ENCODE assay signal across 25 cellular contexts in genomic region chr2:61404438-61404837, GRCh38.
A peak's percentile ranks its signal among the peaks of the same experiment; 100 is the strongest.
DNase-seq lines count a peak whose midpoint lies in the region; ATAC-seq, FAIRE-seq and TF ChIP-seq lines count a peak whose summit lies in the region.
"Had no signal": no experiment of that assay in that cellular context is flagged by ENCODE, and none has a peak within 500 bp of the region (broad histone marks: within the 10 kb centered on the region; RNA-seq: fewer than 3 reads in every experiment).

No MANE protein-coding gene starts in this region.

- in situ Hi-C loops in IMR-90 (cut with MboI; ENCODE audit: low sequenced_read_pairs): no loop called here

- no peak overlapping the region for H2AFZ ChIP-seq in IMR-90 (replicated peaks; ENCODE audit: low read length, poor library complexity)

- no peak overlapping the region for H4K91ac ChIP-seq in IMR-90 (ENCODE audit: insufficient read depth, low read depth, low read length)

- no peaks in the 10 kb centered on the region for H3K9me3 Mint-ChIP-seq in chondrocyte (ENCODE audit: low read depth)
- H3K9me3 Mint-ChIP-seq: CD8-positive, alpha-beta T cell had no signal

- H3K9me3 ChIP-seq in cardiac muscle cell (ENCODE audit: low read depth) (no peaks in the 10 kb centered on the region), right cardiac atrium (ENCODE audit: control insufficient read depth, low read length) (no peaks in the 10 kb centered on the region), IMR-90 (ENCODE audit: control insufficient read depth, insufficient read depth, low read length) (no peaks in the 10 kb centered on the region), pancreas (no peaks in the 10 kb centered on the region)
- H3K9me3 ChIP-seq: SJSA1 had no signal

- TF ChIP-seq POLR2A in IMR-90 (IDR thresholded peaks at IDR 0.05; ENCODE audit: low read depth, low read length): no peak
- TF ChIP-seq POLR2A in GM18505 (IDR thresholded peaks at IDR 0.05; ENCODE audit: borderline replicate concordance, extremely low read depth, insufficient read depth, insufficient read length): no peak

- peaks cover 8% of the 10 kb centered on the region for H3K4me1 Mint-ChIP-seq in chondrocyte (ENCODE audit: low read depth)

- no peak overlapping the region for H3K4me2 ChIP-seq in IMR-90 (ENCODE audit: low read depth, low read length)

- H3K27me3 Mint-ChIP-seq in chondrocyte (ENCODE audit: low read depth): no peaks in the 10 kb centered on the region

- H3K27ac Mint-ChIP-seq in chondrocyte (ENCODE audit: unreplicated experiment): peak overlapping the region; percentile 57
- H3K27ac Mint-ChIP-seq: CD8-positive, alpha-beta T cell had no signal

- no peak overlapping the region for H2BK20ac ChIP-seq in IMR-90 (ENCODE audit: low read depth, low read length)

- WGBS in right cardiac atrium: 86% methylated on average over 1 of the region's 1 CpG
- WGBS in IMR-90 (ENCODE audit: extremely low coverage in 2 of 2, insufficient read length in 1 of 2), 2 experiments: no CpG with 5 or more reads among the region's 1 CpG
- 18 to 31% methylated on average over 1 of the region's 1 CpG for WGBS in pancreas, 2 donors

- H3K4ac ChIP-seq in IMR-90 (ENCODE audit: low read depth, low read length): no peak overlapping the region

- no peak for TF ChIP-seq RAD21 in IMR-90 (IDR thresholded peaks at IDR 0.05; ENCODE audit: low read length)

- no peak overlapping the region for H2AK5ac ChIP-seq in IMR-90 (ENCODE audit: low read depth, low read length)

- CTCF ChIA-PET in IMR-90 (lab: Yijun Ruan, JAX): no interaction called here

- dilution Hi-C loops in IMR-90 (cut with HindIII; ENCODE audit: low sequenced_read_pairs, unreplicated experiment): no loop called here

- H3K36me3 Mint-ChIP-seq in chondrocyte (ENCODE audit: low read depth): peaks cover 9% of the 10 kb centered on the region

- H2AK9ac ChIP-seq in IMR-90 (replicated peaks; ENCODE audit: low read depth, low read length, poor library complexity): no peak overlapping the region

- H3K4me3 Mint-ChIP-seq in chondrocyte (ENCODE audit: unreplicated experiment): no peak overlapping the region
- H3K4me3 Mint-ChIP-seq: CD8-positive, alpha-beta T cell had no signal

- DNase-seq in cardiac muscle cell (ENCODE audit: low read depth in 1 of 2, low spot score in 1 of 2) (peak in 1 of 2 donors; percentile 68), right cardiac atrium (no peak), IMR-90 (no peak), chondrocyte (ENCODE audit: low spot score) (no peak), pancreas (no peak)
- DNase-seq: C1 segment of cervical spinal cord; CD8-positive, alpha-beta T cell; DMS 273 treated with DMSO at 0.1 percent for 48 hours; DMS79 treated with DMSO at 0.1 percent for 48 hours; GF-D8; KG1; MM.1S; NCI-H2029; NCI-H446 treated with DMSO at 0.1 percent for 48 hours; NCI-H526; NCI-H82; NK-92 treated with Interleukin-12 subunit alpha and Interleukin-12 subunit beta, amount 100 ng/mL, for 24 hours; Right ventricle myocardium superior; RPMI8226 had no signal

- H3K4me3 ChIP-seq in cardiac muscle cell (no peak overlapping the region), right cardiac atrium (ENCODE audit: low read length) (no peak overlapping the region), IMR-90 (ENCODE audit: insufficient read depth, low read depth, low read length) (no peak overlapping the region), pancreas (no peak overlapping the region)
- H3K4me3 ChIP-seq: SJSA1 had no signal

- POLR2A ChIA-PET in IMR-90 (lab: Charles Lee; ENCODE audit: unreplicated experiment): no interaction called here

- H3K14ac ChIP-seq in IMR-90 (replicated peaks; ENCODE audit: low read depth, low read length): no peak overlapping the region

- H3K79me1 ChIP-seq in IMR-90 (ENCODE audit: low read depth in 1 of 2, low read length in 2 of 2): peaks cover 19 to 51% of the 10 kb centered on the region in 2 experiments

- H3K23ac ChIP-seq in IMR-90 (ENCODE audit: low read depth, low read length): no peak overlapping the region

- peaks cover 8% of the 10 kb centered on the region for H3K4me1 ChIP-seq in cardiac muscle cell (ENCODE audit: low read depth)
- H3K4me1 ChIP-seq in right cardiac atrium (ENCODE audit: control insufficient read depth, insufficient read depth, low read length): no peaks in the 10 kb centered on the region
- H3K4me1 ChIP-seq in IMR-90 (ENCODE audit: control insufficient read depth, insufficient read depth, low read length): no peaks in the 10 kb centered on the region
- peaks cover 0 to 10% (median 4%) of the 10 kb centered on the region in 3 donors for H3K4me1 ChIP-seq in pancreas
- H3K4me1 ChIP-seq: SJSA1 had no signal

- no peak overlapping the region for H3K56ac ChIP-seq in IMR-90 (ENCODE audit: extremely low read depth, insufficient read depth, low read length)

- no peak overlapping the region for H2BK15ac ChIP-seq in IMR-90 (ENCODE audit: low read depth, low read length)

- H2BK120ac ChIP-seq in IMR-90 (ENCODE audit: low read depth, low read length): no peak overlapping the region

- ATAC-seq in right cardiac atrium (no peak), IMR-90 (ENCODE audit: low read depth) (no peak), pancreas (peak in 3 of 4 donors; percentile 13 to 45 (median 33)), HG02885 (IDR thresholded peaks at IDR 0.05; ENCODE audit: poor library complexity, unreplicated experiment) (no peak), GM18505 (IDR thresholded peaks at IDR 0.05; ENCODE audit: unreplicated experiment) (no peak), HG03025 (IDR thresholded peaks at IDR 0.05; ENCODE audit: low FRiP score, unreplicated experiment) (no peak)
- ATAC-seq: CD8-positive, alpha-beta T cell; HCT116 had no signal

- TF ChIP-seq CTCF in cardiac muscle cell (IDR thresholded peaks at IDR 0.05; ENCODE audit: low read depth, low read length): no peak
- TF ChIP-seq CTCF in IMR-90 (conservative IDR thresholded peaks at IDR 0.05; ENCODE audit: low read depth, low read length): no peak
- no peak for TF ChIP-seq CTCF in chondrocyte (IDR thresholded peaks at IDR 0.05)
- no peak for TF ChIP-seq CTCF in pancreas (IDR thresholded peaks at IDR 0.05)

- H3K9me1 ChIP-seq in IMR-90 (ENCODE audit: insufficient read depth, low read length): 0 out of 2 replicates have a peak, but pooled peaks cover 3% of the 10 kb centered on the region

- BruUV-seq in IMR-90 (replicated peaks; lab: Mats Ljungman, UMichigan): TSS peak; percentile 20

- intact Hi-C loops in right cardiac atrium (cut with DNase I): no loop called here
- intact Hi-C loops in IMR-90 (cut with micrococcal nuclease): no loop called here
- intact Hi-C loops in pancreas (cut with DNase I): no loop called here

- H4K20me1 ChIP-seq in IMR-90 (ENCODE audit: insufficient read depth, low read length): peaks cover 9% of the 10 kb centered on the region

- H3K36me3 ChIP-seq in cardiac muscle cell (peaks cover 10% of the 10 kb centered on the region), IMR-90 (ENCODE audit: control insufficient read depth, insufficient read depth, low read length) (peaks cover 4% of the 10 kb centered on the region; the same call in 1 of the 2 replicates), pancreas (no peaks in the 10 kb centered on the region)

- no peak for FAIRE-seq in pancreas (lab: Jason Lieb, UNC)
- FAIRE-seq: GM12891 had no signal

- no peaks in the 10 kb centered on the region for H3K27me3 ChIP-seq in cardiac muscle cell
- H3K27me3 ChIP-seq in right cardiac atrium (ENCODE audit: control insufficient read depth, insufficient read depth): no peaks in the 10 kb centered on the region
- H3K27me3 ChIP-seq in IMR-90 (ENCODE audit: control insufficient read depth, insufficient read depth, low read length): no peaks in the 10 kb centered on the region
- no peaks in the 10 kb centered on the region for H3K27me3 ChIP-seq in pancreas
- H3K27me3 ChIP-seq: SJSA1 had no signal

- H3K18ac ChIP-seq in IMR-90 (ENCODE audit: low read depth, low read length): no peak overlapping the region

- no peak overlapping the region for H2BK5ac ChIP-seq in IMR-90 (ENCODE audit: low read depth, low read length, poor library complexity, severe bottlenecking)

- no peak overlapping the region for H3K9ac ChIP-seq in IMR-90 (ENCODE audit: low read depth, low read length)

- no peak overlapping the region for H4K8ac ChIP-seq in IMR-90 (ENCODE audit: low read depth in 2 of 2, low read length in 2 of 2)

- H4K5ac ChIP-seq in IMR-90 (ENCODE audit: low read depth, low read length): no peak overlapping the region

- H3K27ac ChIP-seq in cardiac muscle cell: peak overlapping the region; percentile 92
- H3K27ac ChIP-seq in right cardiac atrium (ENCODE audit: low read length): no peak overlapping the region
- no peak overlapping the region for H3K27ac ChIP-seq in IMR-90 (ENCODE audit: insufficient read depth, low read length)
- no peak overlapping the region for H3K27ac ChIP-seq in pancreas
- H3K27ac ChIP-seq: SJSA1 had no signal

TF ChIP-seq in IMR-90, 13 proteins besides CTCF, POLR2A, EP300 and RAD21 (continues in another document):
- TF ChIP-seq RCOR1 (IDR thresholded peaks at IDR 0.05; ENCODE audit: insufficient replicate concordance, low read length): no peak
- no peak for TF ChIP-seq CEBPB (IDR thresholded peaks at IDR 0.05; ENCODE audit: low read depth, low read length)
- TF ChIP-seq ELK1 (IDR thresholded peaks at IDR 0.05; ENCODE audit: borderline replicate concordance, low read depth, low read length): no peak
- no peak for TF ChIP-seq FOS (IDR thresholded peaks at IDR 0.05; ENCODE audit: low read depth, low read length)
- TF ChIP-seq, protein P1, sequence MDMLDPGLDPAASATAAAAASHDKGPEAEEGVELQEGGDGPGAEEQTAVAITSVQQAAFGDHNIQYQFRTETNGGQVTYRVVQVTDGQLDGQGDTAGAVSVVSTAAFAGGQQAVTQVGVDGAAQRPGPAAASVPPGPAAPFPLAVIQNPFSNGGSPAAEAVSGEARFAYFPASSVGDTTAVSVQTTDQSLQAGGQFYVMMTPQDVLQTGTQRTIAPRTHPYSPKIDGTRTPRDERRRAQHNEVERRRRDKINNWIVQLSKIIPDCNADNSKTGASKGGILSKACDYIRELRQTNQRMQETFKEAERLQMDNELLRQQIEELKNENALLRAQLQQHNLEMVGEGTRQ (IDR thresholded peaks at IDR 0.05; ENCODE audit: low read depth, low read length): no peak
- TF ChIP-seq NFE2L2 (IDR thresholded peaks at IDR 0.05; ENCODE audit: low read depth, low read length): no peak
- no peak for TF ChIP-seq RFX5 (IDR thresholded peaks at IDR 0.05; ENCODE audit: low read depth, low read length)
- TF ChIP-seq CHD1 (IDR thresholded peaks at IDR 0.05; ENCODE audit: low read depth, low read length): no peak
- no peak for TF ChIP-seq SMC3 (IDR thresholded peaks at IDR 0.05; ENCODE audit: low read depth, low read length)
- TF ChIP-seq BHLHE40 (IDR thresholded peaks at IDR 0.05; ENCODE audit: low read depth, low read length): no peak

Comparison
In these comparisons a context has a peak if more than half of its experiments do, and no peak if none do; other contexts are left out.
1. ATAC-seq: peak in pancreas (3 of 4); none in right cardiac atrium (0 of 2), IMR-90 (single experiment), HG02885 (single experiment), GM18505 (single experiment) and HG03025 (single experiment).